8 cellular contexts compared by ENCODE assay signal in genomic region chr2:151289972-151290335, GRCh38. TPM values are rescaled to one million over a fixed set of nuclear protein-coding genes. Genes with fewer than 3 reads are reported as not detected.
A peak's percentile ranks its signal among the peaks of the same experiment; 100 is the strongest.
DNase-seq lines count a peak whose midpoint lies in the region; ATAC-seq and TF ChIP-seq lines count a peak whose summit lies in the region.

No MANE protein-coding gene starts in this region.

- DNase-seq in RWPE2 (ENCODE audit: low spot score) (no peak), midbrain (lab: John Stamatoyannopoulos, UW) (peak; percentile 26), transverse colon (peak; percentile 31), NCI-H748 treated with DMSO at 0.1 percent for 48 hours (lab: John Stamatoyannopoulos, UW) (no peak)

- H3K4me3 ChIP-seq in ACC112 (ENCODE audit: low read depth, low read length) (peak overlapping the region; percentile 75), RWPE2 (ENCODE audit: severe bottlenecking) (peak overlapping the region; percentile 84), duodenal mucosa (ENCODE audit: low read depth in 1 of 2, low read length in 2 of 2) (peak overlapping the region; percentile 90 to 96), transverse colon (peak overlapping the region; percentile 58 to 85 (median 76))

- in situ Hi-C loops in transverse colon (cut with MboI; ENCODE audit: low pct_ligation_motif_present in 1 of 4, low pct_unique_long_range_greater_than_20kb in 1 of 4, low sequenced_read_pairs in 3 of 4) = loop anchor here in 1 of 4 donors (10.0 kb wide), 1 partner anchor 125 kb away; no protein-coding TSS in a partner anchor

- intact Hi-C loops in transverse colon (cut with DNase I; ENCODE audit: low total_unique reads) = no loop called here

- H3K79me2 ChIP-seq in ACC112 (ENCODE audit: control insufficient read depth, insufficient read depth, low read length, unreplicated experiment) = peaks cover 29% of the 10 kb centered on the region

- peak overlapping the region; percentile 73 for H3K27ac ChIP-seq in ACC112 (ENCODE audit: low read depth, low read length)
- peak overlapping the region; percentile 56 for H3K27ac ChIP-seq in RWPE2 (ENCODE audit: poor library complexity, severe bottlenecking)
- peak overlapping the region; percentile 96 for H3K27ac ChIP-seq in duodenal mucosa (ENCODE audit: low read depth, low read length)
- H3K27ac ChIP-seq in transverse colon = peak overlapping the region; percentile 92 to 98 (median 94)

- 0 to 4% methylated on average over 5 to 6 of the region's 6 CpGs for WGBS in transverse colon (ENCODE audit: low coverage in 1 of 2), 2 donors

- TF ChIP-seq EP300 in transverse colon (IDR thresholded peaks at IDR 0.05; ENCODE audit: low read depth) = no peak

- TF ChIP-seq CTCF in RWPE2 (IDR thresholded peaks at IDR 0.05; ENCODE audit: poor library complexity, severe bottlenecking) (no peak), transverse colon (IDR thresholded peaks at IDR 0.05) (no peak)

- H3K9me3 ChIP-seq in RWPE2 (ENCODE audit: severe bottlenecking) = no peaks in the 10 kb centered on the region
- no peaks in the 10 kb centered on the region for H3K9me3 ChIP-seq in duodenal mucosa (ENCODE audit: control insufficient read depth in 1 of 2, low read length in 2 of 2)
- H3K9me3 ChIP-seq in transverse colon = no peaks in the 10 kb centered on the region

- H3K9ac ChIP-seq in duodenal mucosa (ENCODE audit: low read depth in 1 of 2, low read length in 2 of 2) = peak overlapping the region; percentile 89 to 95

- H3K4me1 ChIP-seq in ACC112 (ENCODE audit: control insufficient read depth, insufficient read depth, low read length, unreplicated experiment) (peaks cover 21% of the 10 kb centered on the region), RWPE2 (ENCODE audit: insufficient read depth, poor library complexity, severe bottlenecking) (peaks cover 7% of the 10 kb centered on the region), duodenal mucosa (ENCODE audit: control insufficient read depth in 1 of 2, insufficient read depth in 2 of 2, low read length in 2 of 2) (peaks cover 16 to 17% of the 10 kb centered on the region in 2 donors), transverse colon (peaks cover 5 to 24% (median 9%) of the 10 kb centered on the region in 4 donors)

- no peaks in the 10 kb centered on the region for H3K27me3 ChIP-seq in ACC112 (ENCODE audit: insufficient read depth, low read length)
- H3K27me3 ChIP-seq in RWPE2 (ENCODE audit: insufficient read depth, poor library complexity, severe bottlenecking) = no peaks in the 10 kb centered on the region
- no peaks in the 10 kb centered on the region for H3K27me3 ChIP-seq in duodenal mucosa (ENCODE audit: control insufficient read depth in 1 of 2, insufficient read depth in 2 of 2, low read length in 2 of 2)
- H3K27me3 ChIP-seq in transverse colon = no peaks in the 10 kb centered on the region

- H3K36me3 ChIP-seq in ACC112 (ENCODE audit: insufficient read depth, low read length) (no peaks in the 10 kb centered on the region), RWPE2 (ENCODE audit: low read depth) (no peaks in the 10 kb centered on the region), duodenal mucosa (ENCODE audit: control insufficient read depth in 1 of 2, insufficient read depth in 2 of 2, low read length in 2 of 2) (no peaks in the 10 kb centered on the region), transverse colon (no peaks in the 10 kb centered on the region)

- H2AFZ ChIP-seq in ACC112 (ENCODE audit: low read length, unreplicated experiment) = peak overlapping the region; percentile 82

- no peak for TF ChIP-seq POLR2A in GM18505 (IDR thresholded peaks at IDR 0.05; ENCODE audit: borderline replicate concordance, extremely low read depth, insufficient read depth, insufficient read length)
- no peak for TF ChIP-seq POLR2A in transverse colon (IDR thresholded peaks at IDR 0.05)

- ATAC-seq in GM18505 (IDR thresholded peaks at IDR 0.05; ENCODE audit: unreplicated experiment) (peak; percentile 16), HG02943 (IDR thresholded peaks at IDR 0.05; ENCODE audit: low read depth, unreplicated experiment) (peak; percentile 14), RWPE2 (ENCODE audit: low read depth) (peak; percentile 47)

RNA-seq across cellular contexts. Expression of gene NMI, which starts 0.5 kb away (rescaled TPM):
- total RNA-seq in transverse colon = 10 to 100 TPM in 3 of 4 donors, 1 to 10 TPM in 1; 1.6 to 23.9 (median 19.3) TPM

RNA-seq across cellular contexts. Expression of gene RBM43, which starts 28.3 kb away (rescaled TPM):
- 1 to 10 TPM; 3.1 to 5.2 (median 3.9) TPM for total RNA-seq in transverse colon

Comparison
In these comparisons a context has a peak if more than half of its experiments do, and no peak if none do; other contexts are left out.
1. DNase-seq: peak in midbrain (single experiment) and transverse colon (single experiment); none in RWPE2 (single experiment) and NCI-H748 treated with DMSO at 0.1 percent for 48 hours (single experiment).
2. Peak in every context shown above with its lines, with median percentiles within 50 percentile points of each other: H3K27ac ChIP-seq, H3K4me3 ChIP-seq and ATAC-seq.